Comparison of ENCODE assay signal across 23 cellular contexts in genomic region chr3:100540791-100541334, GRCh38. TPM values are rescaled to one million over a fixed set of nuclear protein-coding genes. Genes with fewer than 3 reads are reported as not detected.
"Had no signal": no experiment of that assay in that cellular context is flagged by ENCODE, and none has a peak within 500 bp of the region (broad histone marks: within the 10 kb centered on the region; RNA-seq: fewer than 3 reads in every experiment).

No MANE protein-coding gene starts in this region.

- H3K4me2 ChIP-seq: hepatocyte, smooth muscle cell had no signal

- DNase-seq: activated CD4-positive, alpha-beta T cell treated with anti-CD3 and anti-CD28 coated beads for 4 hours; activated CD4-positive, alpha-beta T cell treated with anti-CD3 and anti-CD28 coated beads, Interleukin-2, amount 50 U/mL, for 4 hours; activated effector memory CD4-positive, alpha-beta T cell treated with Interleukin-2 at 50 U/mL for 16 hours; activated naive CD4-positive, alpha-beta T cell treated with Interleukin-2 at 50 U/mL for 16 hours; anterior cingulate cortex; effector CD4-positive, alpha-beta T cell; esophagus squamous epithelium; islet precursor cell; left cardiac atrium; naive thymus-derived CD4-positive, alpha-beta T cell; nucleus accumbens; psoas muscle; sigmoid colon; stimulated activated CD4-positive, alpha-beta T cell treated with anti-CD3 and anti-CD28 coated beads, Interleukin-2, amount 100 ng/mL, for 24 hours; stimulated activated naive CD4-positive, alpha-beta T cell; tibial artery; upper lobe of right lung had no signal

- H3K4me1 ChIP-seq: esophagus squamous epithelium, gastroesophageal sphincter, parathyroid adenoma, psoas muscle, sigmoid colon, tibial artery, upper lobe of right lung had no signal

- H3K9ac ChIP-seq: parathyroid adenoma had no signal

- H3K9me3 ChIP-seq: esophagus squamous epithelium, gastroesophageal sphincter, psoas muscle, sigmoid colon, suprapubic skin, tibial artery, upper lobe of right lung had no signal

- H3K27ac ChIP-seq: esophagus squamous epithelium, gastroesophageal sphincter, hepatocyte, parathyroid adenoma, psoas muscle, sigmoid colon, suprapubic skin, tibial artery, upper lobe of right lung, VCaP had no signal

- H3K79me2 ChIP-seq: parathyroid adenoma had no signal

- H3K27me3 ChIP-seq: esophagus squamous epithelium, gastroesophageal sphincter, hepatocyte, sigmoid colon, suprapubic skin, tibial artery, upper lobe of right lung had no signal

- H2AFZ ChIP-seq: hepatocyte, parathyroid adenoma had no signal

- H3K4me3 ChIP-seq: esophagus squamous epithelium, gastroesophageal sphincter, hepatocyte, psoas muscle, sigmoid colon, smooth muscle cell, suprapubic skin, tibial artery, upper lobe of right lung had no signal

- H3K36me3 ChIP-seq: esophagus squamous epithelium, gastroesophageal sphincter, sigmoid colon, suprapubic skin, tibial artery, upper lobe of right lung had no signal

RNA-seq across cellular contexts. Expression of gene TMEM45A, which starts 48.4 kb away (rescaled TPM):
- polyA plus RNA-seq: naive thymus-derived CD4-positive, alpha-beta T cell had no signal
